Comparison of ENCODE assay signal across 1 cellular context in genomic region chr15:92897620-92898019, GRCh38.
TF ChIP-seq lines count a peak whose summit lies in the region.

No MANE protein-coding gene starts in this region.

TF ChIP-seq in WTC11, 78 proteins besides CTCF, POLR2A, EP300 and RAD21 (continued from another document):
- TF ChIP-seq FOXJ3 (CRISPR knock-in tag; IDR thresholded peaks at IDR 0.05; ENCODE audit: borderline replicate concordance) = no peak
- TF ChIP-seq TP53 (CRISPR knock-in tag; IDR thresholded peaks at IDR 0.05) = no peak
- no peak for TF ChIP-seq AR (CRISPR knock-in tag; IDR thresholded peaks at IDR 0.05)
- TF ChIP-seq ESRRA (CRISPR knock-in tag; IDR thresholded peaks at IDR 0.05; ENCODE audit: borderline replicate concordance) = no peak
- no peak for TF ChIP-seq USF2 (CRISPR knock-in tag; IDR thresholded peaks at IDR 0.05)
- no peak for TF ChIP-seq ZNF532 (CRISPR knock-in tag; IDR thresholded peaks at IDR 0.05; ENCODE audit: borderline replicate concordance)
- TF ChIP-seq GABPB1 (CRISPR knock-in tag; IDR thresholded peaks at IDR 0.05) = no peak
- no peak for TF ChIP-seq IRF2 (CRISPR knock-in tag; IDR thresholded peaks at IDR 0.05; ENCODE audit: borderline replicate concordance, low read depth)
- TF ChIP-seq MXD4 (CRISPR knock-in tag; IDR thresholded peaks at IDR 0.05; ENCODE audit: borderline replicate concordance) = no peak
